In the genomic region with DNA sequence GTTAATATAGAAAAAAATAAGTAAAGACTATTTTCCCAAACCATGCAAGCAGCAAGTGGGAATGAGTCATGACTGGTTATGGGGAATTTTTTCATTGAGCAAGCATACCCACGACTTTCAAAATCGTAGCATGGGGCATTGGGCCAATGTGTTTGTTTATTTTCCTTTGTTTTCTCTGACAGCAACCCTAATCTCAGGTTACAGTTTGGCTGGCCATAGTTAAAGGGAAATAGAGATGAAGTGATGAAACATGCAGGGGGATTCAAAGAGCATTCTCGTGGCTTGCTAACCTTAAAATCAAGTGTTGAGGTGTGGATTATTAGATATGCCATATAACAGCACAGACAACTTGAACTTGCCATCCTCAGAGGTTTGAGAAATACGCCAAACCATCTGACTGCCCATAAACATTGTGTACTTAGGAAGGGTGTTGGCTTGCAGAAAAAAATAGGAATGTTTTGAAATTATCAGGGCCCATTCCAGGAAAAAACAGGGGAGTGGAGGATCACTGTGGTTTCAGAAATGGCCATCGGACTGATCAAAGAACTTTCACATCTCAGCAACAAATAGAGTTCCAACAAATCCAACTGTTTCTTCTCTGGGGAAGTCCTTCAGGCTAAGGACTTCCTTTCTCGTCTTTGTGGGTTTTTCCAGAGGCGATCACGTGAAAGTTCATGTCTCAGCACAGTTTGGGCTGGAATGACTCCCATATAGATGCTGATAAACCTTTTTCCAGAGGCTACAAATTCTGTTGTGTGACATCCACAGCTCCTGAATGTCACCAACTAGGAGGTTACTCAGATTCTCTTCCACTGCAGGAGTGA, we compare ENCODE assay signal across 8 cellular contexts.
DNase-seq lines count a peak whose midpoint lies in the region; ATAC-seq and TF ChIP-seq lines count a peak whose summit lies in the region.

No MANE protein-coding gene starts in this region.

- in situ Hi-C loops in astrocyte of the cerebellum (cut with HindIII; ENCODE audit: low sequenced_read_pairs): no loop called here

- intact Hi-C loops in lower leg skin (cut with DNase I; ENCODE audit: low total_unique reads): no loop called here

- H3K4me3 Mint-ChIP-seq in effector memory CD8-positive, alpha-beta T cell: no peak overlapping the region

- POLR2A ChIA-PET in AG04449 (lab: Yijun Ruan, JAX): no interaction called here
- POLR2A ChIA-PET in HEK293T (lab: Yijun Ruan, JAX): no interaction called here

- TF ChIP-seq CTCF in AG04449 (IDR thresholded peaks at IDR 0.05; ENCODE audit: insufficient read depth, low read length, missing control alignments) (no peak), astrocyte of the cerebellum (IDR thresholded peaks at IDR 0.05; ENCODE audit: low read depth, low read length, missing control alignments) (no peak), lower leg skin (IDR thresholded peaks at IDR 0.05) (no peak)

- DNase-seq in AG04449 (ENCODE audit: low read depth, low spot score) (peak; percentile 92), LHCN-M2 (ENCODE audit: low read depth) (peak; percentile 97), astrocyte of the cerebellum (ENCODE audit: low read depth) (peak; percentile 99), lower leg skin (ENCODE audit: low spot score in 2 of 2) (peak; percentile 87 to 91), HEK293T (ENCODE audit: extremely low spot score) (no peak)
- no peak for DNase-seq in activated CD4-positive, alpha-beta T cell treated with anti-CD3 and anti-CD28 coated beads, Interleukin-2, amount 50 U/mL, for 1 hour
- no peak for DNase-seq in effector memory CD8-positive, alpha-beta T cell

- peaks cover 0 to 10% of the 10 kb centered on the region in 2 donors for H3K27me3 Mint-ChIP-seq in effector memory CD8-positive, alpha-beta T cell

- H3K36me3 Mint-ChIP-seq in effector memory CD8-positive, alpha-beta T cell (ENCODE audit: insufficient read depth): no peaks in the 10 kb centered on the region

- no peaks in the 10 kb centered on the region for H3K9me3 Mint-ChIP-seq in effector memory CD8-positive, alpha-beta T cell

- no peak overlapping the region for H3K27ac Mint-ChIP-seq in effector memory CD8-positive, alpha-beta T cell

- H3K4me3 ChIP-seq in AG04449 (ENCODE audit: low read depth, low read length): no peak overlapping the region
- no peak overlapping the region for H3K4me3 ChIP-seq in astrocyte of the cerebellum (ENCODE audit: low read depth, low read length)
- H3K4me3 ChIP-seq in lower leg skin (ENCODE audit: low read depth, poor library complexity, severe bottlenecking): no peak overlapping the region

- ATAC-seq in GM21576 (IDR thresholded peaks at IDR 0.05; ENCODE audit: unreplicated experiment): no peak
- ATAC-seq in effector memory CD8-positive, alpha-beta T cell (replicated peaks): no peak

- no peak for TF ChIP-seq POLR2A in lower leg skin (IDR thresholded peaks at IDR 0.05)

- H3K4me1 Mint-ChIP-seq in effector memory CD8-positive, alpha-beta T cell (ENCODE audit: low read depth in 2 of 2): no peaks in the 10 kb centered on the region

- CTCF ChIA-PET in AG04449 (lab: Yijun Ruan, JAX): interaction anchor here (0.9 to 1.4 kb wide), 2 partner anchors 145 to 146 kb away, joined by 3 read pairs; no protein-coding TSS in a partner anchor
- CTCF ChIA-PET in HEK293T (lab: Yijun Ruan, JAX): no interaction called here

- WGBS in lower leg skin, 2 donors: 6 to 10% methylated on average over 8 of the region's 8 CpGs

TF ChIP-seq in HEK293T, 16 proteins besides CTCF, POLR2A, EP300 and RAD21:
- TF ChIP-seq ARNT (IDR thresholded peaks at IDR 0.05) (no peak), TARDBP (IDR thresholded peaks at IDR 0.05) (no peak), FOXA1 (IDR thresholded peaks at IDR 0.05) (no peak), ZNF384 (IDR thresholded peaks at IDR 0.05) (no peak), SUZ12 (IDR thresholded peaks at IDR 0.05) (no peak), FOXM1 (IDR thresholded peaks at IDR 0.05; ENCODE audit: borderline replicate concordance) (no peak), FOXK2 (IDR thresholded peaks at IDR 0.05) (no peak), HDGF (IDR thresholded peaks at IDR 0.05; ENCODE audit: borderline replicate concordance) (no peak), NFRKB (IDR thresholded peaks at IDR 0.05) (no peak), ELF4 (IDR thresholded peaks at IDR 0.05) (no peak), L3MBTL2 (conservative IDR thresholded peaks at IDR 0.05) (no peak), CTBP1 (IDR thresholded peaks at IDR 0.05; ENCODE audit: borderline replicate concordance) (no peak), BHLHE40 (IDR thresholded peaks at IDR 0.05; ENCODE audit: borderline replicate concordance) (no peak), SP1 (IDR thresholded peaks at IDR 0.05) (no peak), LEF1 (IDR thresholded peaks at IDR 0.05; ENCODE audit: borderline replicate concordance) (no peak)
- TF ChIP-seq, protein P1, sequence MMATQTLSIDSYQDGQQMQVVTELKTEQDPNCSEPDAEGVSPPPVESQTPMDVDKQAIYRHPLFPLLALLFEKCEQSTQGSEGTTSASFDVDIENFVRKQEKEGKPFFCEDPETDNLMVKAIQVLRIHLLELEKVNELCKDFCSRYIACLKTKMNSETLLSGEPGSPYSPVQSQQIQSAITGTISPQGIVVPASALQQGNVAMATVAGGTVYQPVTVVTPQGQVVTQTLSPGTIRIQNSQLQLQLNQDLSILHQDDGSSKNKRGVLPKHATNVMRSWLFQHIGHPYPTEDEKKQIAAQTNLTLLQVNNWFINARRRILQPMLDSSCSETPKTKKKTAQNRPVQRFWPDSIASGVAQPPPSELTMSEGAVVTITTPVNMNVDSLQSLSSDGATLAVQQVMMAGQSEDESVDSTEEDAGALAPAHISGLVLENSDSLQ (IDR thresholded peaks at IDR 0.05): no peak

Comparison
In these comparisons a context has a peak if more than half of its experiments do, and no peak if none do; other contexts are left out.
1. DNase-seq: peak in AG04449 (single experiment), LHCN-M2 (single experiment), astrocyte of the cerebellum (single experiment) and lower leg skin (2 of 2); none in HEK293T (single experiment), activated CD4-positive, alpha-beta T cell treated with anti-CD3 and anti-CD28 coated beads, Interleukin-2, amount 50 U/mL, for 1 hour (single experiment) and effector memory CD8-positive, alpha-beta T cell (0 of 3).